8 cellular contexts compared by ENCODE assay signal in genomic region chr4:70505152-70505748, GRCh38. TPM values are rescaled to one million over a fixed set of nuclear protein-coding genes. Genes with fewer than 3 reads are reported as not detected.
A peak's percentile ranks its signal among the peaks of the same experiment; 100 is the strongest.
DNase-seq lines count a peak whose midpoint lies in the region; ATAC-seq and TF ChIP-seq lines count a peak whose summit lies in the region.

No MANE protein-coding gene starts in this region.

- no peaks in the 10 kb centered on the region for H3K36me3 ChIP-seq in mesendoderm (ENCODE audit: control insufficient read depth, insufficient read depth, low read length)

- POLR2A ChIA-PET in AG04449 (lab: Yijun Ruan, JAX), result no interaction called here

- H3K4me1 ChIP-seq in mesendoderm (ENCODE audit: control insufficient read depth, low read depth, low read length), result no peaks in the 10 kb centered on the region

- H3K79me2 ChIP-seq in mesendoderm (ENCODE audit: control insufficient read depth, insufficient read depth, low read length), result no peaks in the 10 kb centered on the region

- H3K4me2 ChIP-seq in mesendoderm (ENCODE audit: low read length), result no peak overlapping the region

- H3K56ac ChIP-seq in mesendoderm (ENCODE audit: low read length), result no peak overlapping the region

- H2AK5ac ChIP-seq in mesendoderm (ENCODE audit: low read length), result no peak overlapping the region

- no peak overlapping the region for H3K23ac ChIP-seq in mesendoderm (ENCODE audit: low read length)

- no peak overlapping the region for H2BK5ac ChIP-seq in mesendoderm (ENCODE audit: low read length)

- no peak overlapping the region for H3K27ac ChIP-seq in mesendoderm (ENCODE audit: low read depth, low read length)

- CTCF ChIA-PET in AG04449 (lab: Yijun Ruan, JAX), result interaction anchor here (0.8 to 3.0 kb wide), 11 partner anchors 9 to 609 kb away, joined by 3 to 10 read pairs (median 4); no protein-coding TSS in a partner anchor

- ATAC-seq in HG02798 (IDR thresholded peaks at IDR 0.05; ENCODE audit: poor library complexity, unreplicated experiment), result peak; percentile 91

- H3K4me3 ChIP-seq in AG04449 (ENCODE audit: low read depth, low read length) (no peak overlapping the region), mesendoderm (ENCODE audit: low read length) (no peak overlapping the region)

- in situ Hi-C loops in GM13977 (cut with MboI; ENCODE audit: low pct_unique_long_range_greater_than_20kb, low sequenced_read_pairs, unreplicated experiment), result no loop called here

- H2BK120ac ChIP-seq in mesendoderm (ENCODE audit: low read depth, low read length), result no peak overlapping the region

- H2BK15ac ChIP-seq in mesendoderm (replicated peaks; ENCODE audit: low read depth), result no peak overlapping the region

- no peak overlapping the region for H4K8ac ChIP-seq in mesendoderm (ENCODE audit: low read depth, low read length)

- peak; percentile 89 for TF ChIP-seq CTCF in AG04449 (IDR thresholded peaks at IDR 0.05; ENCODE audit: insufficient read depth, low read length, missing control alignments)
- peak; percentile 95 for TF ChIP-seq CTCF in GM13977 (IDR thresholded peaks at IDR 0.05; ENCODE audit: extremely low read depth, insufficient read depth, missing control alignments)

- DNase-seq in AG04449 (ENCODE audit: low read depth, low spot score), result no peak
- peak; percentile 36 for DNase-seq in GM13977 (ENCODE audit: low spot score)
- DNase-seq in NCI-H146 treated with DMSO at 0.1 percent for 48 hours (lab: John Stamatoyannopoulos, UW; ENCODE audit: unreplicated experiment), result peak; percentile 52
- DNase-seq in activated CD4-positive, alpha-beta T cell treated with anti-CD3 and anti-CD28 coated beads, Interleukin-2, amount 50 U/mL, for 1 hour, result peak; percentile 43
- DNase-seq in effector CD4-positive, alpha-beta T cell, result peak; percentile 29
- DNase-seq in mesendoderm, result peak; percentile 40
- DNase-seq in stimulated activated CD8-positive, alpha-beta memory T cell treated with anti-CD3 and anti-CD28 coated beads, Interleukin-7, amount 100 ng/mL, for 24 hours (ENCODE audit: low read depth), result peak; percentile 25

- no peak overlapping the region for H3K4ac ChIP-seq in mesendoderm (ENCODE audit: low read depth, low read length)

- H3K27me3 ChIP-seq in mesendoderm (ENCODE audit: insufficient read depth, low read length, poor library complexity), result no peaks in the 10 kb centered on the region

- H3K9ac ChIP-seq in mesendoderm (ENCODE audit: low read length), result no peak overlapping the region

- no peak overlapping the region for H3K18ac ChIP-seq in mesendoderm (ENCODE audit: low read length)

- WGBS in mesendoderm (ENCODE audit: extremely low coverage, insufficient coverage, low lambda C conversion rate), result no CpG with 5 or more reads among the region's 7 CpGs

- H4K5ac ChIP-seq in mesendoderm (ENCODE audit: low read length), result no peak overlapping the region

- no peaks in the 10 kb centered on the region for H3K79me1 ChIP-seq in mesendoderm (ENCODE audit: low read length)

RNA-seq across cellular contexts. Expression of gene AMTN, which starts 13.1 kb away (rescaled TPM):
- polyA plus RNA-seq in mesendoderm (2013, experiment 1 of 2), result not detected
- not detected for polyA plus RNA-seq in mesendoderm (2013, experiment 2 of 2)

RNA-seq across cellular contexts. Expression of gene MUC7, which starts 33.3 kb away (rescaled TPM):
- polyA plus RNA-seq in mesendoderm (2013, experiment 1 of 2), result not detected
- polyA plus RNA-seq in mesendoderm (2013, experiment 2 of 2), result not detected
